ENCODE assay signal across 27 cellular contexts in the genomic region with DNA sequence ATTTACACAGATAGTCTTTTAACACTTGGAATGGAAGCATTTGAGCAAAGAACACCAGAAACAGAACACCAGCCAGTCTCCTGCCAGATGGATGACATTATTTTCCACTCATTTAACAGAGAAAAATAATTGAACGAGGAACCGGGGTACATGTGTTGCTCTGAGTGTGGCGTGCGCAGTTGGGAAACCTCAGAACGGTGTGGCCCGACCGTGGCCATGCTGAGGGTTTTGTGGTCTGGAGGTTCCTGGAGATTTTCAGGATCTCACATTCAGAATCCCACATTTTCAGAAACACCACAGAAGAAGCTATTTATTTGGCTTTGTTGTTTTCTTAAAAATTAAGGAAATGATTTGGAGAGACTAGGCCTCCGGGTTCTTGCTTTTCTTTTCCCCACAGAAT.
"Had no signal": no experiment of that assay in that cellular context is flagged by ENCODE, and none has a peak within 500 bp of the region (broad histone marks: within the 10 kb centered on the region; RNA-seq: fewer than 3 reads in every experiment).

No MANE protein-coding gene starts in this region.

- H3K27ac Mint-ChIP-seq: activated CD4-positive, alpha-beta T cell treated with anti-CD3 and anti-CD28 coated beads for 36 hours; activated CD8-positive, alpha-beta memory T cell treated with anti-CD3 and anti-CD28 coated beads, Interleukin-2, amount 10 ng/mL, durations not matched to agents 7 days and 5 days; activated CD8-positive, alpha-beta T cell treated with anti-CD3 and anti-CD28 coated beads, Interleukin-2, amount 10 ng/mL, durations not matched to agents 7 days and 5 days; activated naive CD4-positive, alpha-beta T cell treated with anti-CD3 and anti-CD28 coated beads, Interleukin-2, amount 50 U/mL, for 24 hours; activated naive CD8-positive, alpha-beta T cell treated with anti-CD3 and anti-CD28 coated beads, Interleukin-2, amount 50 U/mL, for 24 hours; activated T-helper 2 cell treated with anti-CD3 and anti-CD28 coated beads, Interferon-gamma antibody, Interleukin-2, Interleukin-4, amounts not matched to agents 10 μg/mL and 5 μg/mL and 100 μg/mL, durations not matched to agents 14 hours and 24 hours and 36 hours; endodermal cell; naive B cell; T-helper 2 cell treated with Interferon-gamma antibody and Interleukin-4, amounts not matched to agents 5 μg/mL and 100 μg/mL, for 36 hours had no signal

- H3K36me3 ChIP-seq: left lung, pancreas, prostate gland, right atrium auricular region, transverse colon had no signal

- DNase-seq: activated CD4-positive, alpha-beta T cell treated with anti-CD3 and anti-CD28 coated beads for 36 hours; activated CD4-positive, CD25-positive, alpha-beta regulatory T cell; activated CD8-positive, alpha-beta memory T cell treated with anti-CD3 and anti-CD28 coated beads, Interleukin-2, amount 10 ng/mL, durations not matched to agents 7 days and 5 days; activated CD8-positive, alpha-beta T cell treated with anti-CD3 and anti-CD28 coated beads, Interleukin-2, amount 10 ng/mL, durations not matched to agents 7 days and 5 days; activated naive CD8-positive, alpha-beta T cell treated with anti-CD3 and anti-CD28 coated beads, Interleukin-2, amount 50 U/mL, for 24 hours; activated T-cell treated with anti-CD3 and anti-CD28 coated beads, Interleukin-2, amount 50 U/mL, for 48 hours; amygdala; body of pancreas; cortex of kidney; endodermal cell; foreskin fibroblast; kidney glomerular epithelial cell; left lung; naive B cell; nucleus accumbens; pancreas; stimulated activated CD4-positive, alpha-beta T cell treated with anti-CD3 and anti-CD28 coated beads, Interleukin-2, amount 100 ng/mL, for 48 hours; stimulated activated naive CD4-positive, alpha-beta T cell treated with Interleukin-2 at 50 U/mL for 16 hours; T-helper 1 cell; testis; transverse colon had no signal

- H3K27me3 ChIP-seq: body of pancreas, left lung, pancreas, right atrium auricular region, testis, transverse colon had no signal

- ATAC-seq: activated CD4-positive, alpha-beta T cell treated with anti-CD3 and anti-CD28 coated beads for 36 hours; activated CD8-positive, alpha-beta memory T cell treated with anti-CD3 and anti-CD28 coated beads, Interleukin-2, amount 10 ng/mL, durations not matched to agents 7 days and 5 days; activated CD8-positive, alpha-beta T cell treated with anti-CD3 and anti-CD28 coated beads, Interleukin-2, amount 10 ng/mL, durations not matched to agents 7 days and 5 days; activated naive CD8-positive, alpha-beta T cell treated with anti-CD3 and anti-CD28 coated beads, Interleukin-2, amount 50 U/mL, for 24 hours; body of pancreas; esophagus mucosa; left lung had no signal

- H3K4me1 ChIP-seq: body of pancreas, left lung, pancreas, prostate gland, right atrium auricular region, transverse colon had no signal

- H3K9me3 ChIP-seq: body of pancreas, left lung, pancreas, prostate gland, right atrium auricular region, testis, transverse colon had no signal

- FAIRE-seq: pancreas had no signal

- H3K27ac ChIP-seq: body of pancreas, left lung, pancreas, prostate gland, testis, transverse colon had no signal

- H3K4me1 Mint-ChIP-seq: activated CD4-positive, alpha-beta T cell treated with anti-CD3 and anti-CD28 coated beads for 36 hours; activated CD8-positive, alpha-beta memory T cell treated with anti-CD3 and anti-CD28 coated beads, Interleukin-2, amount 10 ng/mL, durations not matched to agents 7 days and 5 days; activated naive CD4-positive, alpha-beta T cell treated with anti-CD3 and anti-CD28 coated beads, Interleukin-2, amount 50 U/mL, for 24 hours; endodermal cell; naive B cell had no signal

- H3K36me3 Mint-ChIP-seq: activated CD8-positive, alpha-beta memory T cell treated with anti-CD3 and anti-CD28 coated beads, Interleukin-2, amount 10 ng/mL, durations not matched to agents 7 days and 5 days; activated naive CD4-positive, alpha-beta T cell treated with anti-CD3 and anti-CD28 coated beads, Interleukin-2, amount 50 U/mL, for 24 hours; naive B cell had no signal

- H3K4me3 ChIP-seq: body of pancreas, left lung, pancreas, prostate gland, right atrium auricular region, testis, transverse colon had no signal

- H3K27me3 Mint-ChIP-seq: activated CD4-positive, alpha-beta T cell treated with anti-CD3 and anti-CD28 coated beads for 36 hours; activated naive CD8-positive, alpha-beta T cell treated with anti-CD3 and anti-CD28 coated beads, Interleukin-2, amount 50 U/mL, for 24 hours had no signal

- H3K9me3 Mint-ChIP-seq: activated naive CD4-positive, alpha-beta T cell treated with anti-CD3 and anti-CD28 coated beads, Interleukin-2, amount 50 U/mL, for 24 hours; activated naive CD8-positive, alpha-beta T cell treated with anti-CD3 and anti-CD28 coated beads, Interleukin-2, amount 50 U/mL, for 24 hours; activated T-helper 2 cell treated with anti-CD3 and anti-CD28 coated beads, Interferon-gamma antibody, Interleukin-2, Interleukin-4, amounts not matched to agents 10 μg/mL and 5 μg/mL and 100 μg/mL, durations not matched to agents 14 hours and 24 hours and 36 hours; naive B cell; T-helper 2 cell treated with Interferon-gamma antibody and Interleukin-4, amounts not matched to agents 5 μg/mL and 100 μg/mL, for 36 hours had no signal

- H3K4me3 Mint-ChIP-seq: activated CD4-positive, alpha-beta T cell treated with anti-CD3 and anti-CD28 coated beads for 36 hours; activated CD8-positive, alpha-beta memory T cell treated with anti-CD3 and anti-CD28 coated beads, Interleukin-2, amount 10 ng/mL, durations not matched to agents 7 days and 5 days; activated CD8-positive, alpha-beta T cell treated with anti-CD3 and anti-CD28 coated beads, Interleukin-2, amount 10 ng/mL, durations not matched to agents 7 days and 5 days; activated naive CD4-positive, alpha-beta T cell treated with anti-CD3 and anti-CD28 coated beads, Interleukin-2, amount 50 U/mL, for 24 hours; activated naive CD8-positive, alpha-beta T cell treated with anti-CD3 and anti-CD28 coated beads, Interleukin-2, amount 50 U/mL, for 24 hours; endodermal cell; naive B cell; T-helper 2 cell treated with Interferon-gamma antibody and Interleukin-4, amounts not matched to agents 5 μg/mL and 100 μg/mL, for 36 hours had no signal
